In genomic region chr4:90219822-90220221, GRCh38 we compare ENCODE assay signal across 17 cellular contexts.
DNase-seq lines count a peak whose midpoint lies in the region; ATAC-seq and TF ChIP-seq lines count a peak whose summit lies in the region.
"Had no signal": no experiment of that assay in that cellular context is flagged by ENCODE, and none has a peak within 500 bp of the region (broad histone marks: within the 10 kb centered on the region; RNA-seq: fewer than 3 reads in every experiment).

No MANE protein-coding gene starts in this region.

- H3K4me1 ChIP-seq in BE2C = no peaks in the 10 kb centered on the region
- no peaks in the 10 kb centered on the region for H3K4me1 ChIP-seq in left lung
- H3K4me1 ChIP-seq: BLaER1, Peyer's patch had no signal

- ATAC-seq in GM21381 (IDR thresholded peaks at IDR 0.05; ENCODE audit: unreplicated experiment) (peak; percentile 45), HG02759 (IDR thresholded peaks at IDR 0.05; ENCODE audit: unreplicated experiment) (peak; percentile 60), HG03520 (IDR thresholded peaks at IDR 0.05; ENCODE audit: unreplicated experiment) (peak; percentile 72), left lung (no peak), HG03280 (IDR thresholded peaks at IDR 0.05; ENCODE audit: unreplicated experiment) (no peak), HG03097 (IDR thresholded peaks at IDR 0.05; ENCODE audit: low FRiP score, unreplicated experiment) (no peak)

- intact Hi-C loops in left lung (cut with DNase I) (no loop called here), dorsolateral prefrontal cortex (cut with DNase I) (no loop called here)

- DNase-seq in BE2C (no peak), left lung (no peak), dorsolateral prefrontal cortex (no peak)
- DNase-seq: GF-D8, HCEC 1CT, NCI-H1048, NCI-H1694, Peyer's patch, SHP77 treated with DMSO at 0.1 percent for 48 hours had no signal

- H3K27ac ChIP-seq in left lung (no peak overlapping the region), dorsolateral prefrontal cortex (no peak overlapping the region)
- H3K27ac ChIP-seq: 22Rv1, BLaER1, HL-60, Peyer's patch had no signal

- no peak for TF ChIP-seq CTCF in BE2C (IDR thresholded peaks at IDR 0.05; ENCODE audit: low read depth, low read length)
- TF ChIP-seq CTCF in left lung (IDR thresholded peaks at IDR 0.05) = no peak
- no peak for TF ChIP-seq CTCF in dorsolateral prefrontal cortex (IDR thresholded peaks at IDR 0.05 in 54 of 56, conservative IDR thresholded peaks at IDR 0.05 in 2 of 56; ENCODE audit: low read depth in 1 of 56, partially characterized antibody in 56 of 56)

- H3K36me3 ChIP-seq in BE2C = no peaks in the 10 kb centered on the region
- no peaks in the 10 kb centered on the region for H3K36me3 ChIP-seq in left lung
- H3K36me3 ChIP-seq: BLaER1, Peyer's patch had no signal

- H3K27me3 ChIP-seq in BE2C = no peaks in the 10 kb centered on the region
- no peaks in the 10 kb centered on the region for H3K27me3 ChIP-seq in left lung
- no peaks in the 10 kb centered on the region for H3K27me3 ChIP-seq in dorsolateral prefrontal cortex
- H3K27me3 ChIP-seq: BLaER1, Peyer's patch had no signal

- H3K9me3 ChIP-seq in BE2C (no peaks in the 10 kb centered on the region), left lung (no peaks in the 10 kb centered on the region)
- H3K9me3 ChIP-seq: BLaER1, Peyer's patch had no signal

- H3K4me3 ChIP-seq in BE2C (ENCODE audit: low read depth, low read length) (0 out of 2 replicates have a peak overlapping the region, but pooled peaks have one; percentile 10), left lung (no peak overlapping the region), dorsolateral prefrontal cortex (no peak overlapping the region)
- H3K4me3 ChIP-seq: BLaER1, Peyer's patch had no signal

Comparison
In these comparisons a context has a peak if more than half of its experiments do, and no peak if none do; other contexts are left out.
1. ATAC-seq: peak in GM21381 (single experiment), HG02759 (single experiment) and HG03520 (single experiment); none in left lung (single experiment), HG03280 (single experiment) and HG03097 (single experiment).